ENCODE assay signal across 8 cellular contexts in the genomic region with DNA sequence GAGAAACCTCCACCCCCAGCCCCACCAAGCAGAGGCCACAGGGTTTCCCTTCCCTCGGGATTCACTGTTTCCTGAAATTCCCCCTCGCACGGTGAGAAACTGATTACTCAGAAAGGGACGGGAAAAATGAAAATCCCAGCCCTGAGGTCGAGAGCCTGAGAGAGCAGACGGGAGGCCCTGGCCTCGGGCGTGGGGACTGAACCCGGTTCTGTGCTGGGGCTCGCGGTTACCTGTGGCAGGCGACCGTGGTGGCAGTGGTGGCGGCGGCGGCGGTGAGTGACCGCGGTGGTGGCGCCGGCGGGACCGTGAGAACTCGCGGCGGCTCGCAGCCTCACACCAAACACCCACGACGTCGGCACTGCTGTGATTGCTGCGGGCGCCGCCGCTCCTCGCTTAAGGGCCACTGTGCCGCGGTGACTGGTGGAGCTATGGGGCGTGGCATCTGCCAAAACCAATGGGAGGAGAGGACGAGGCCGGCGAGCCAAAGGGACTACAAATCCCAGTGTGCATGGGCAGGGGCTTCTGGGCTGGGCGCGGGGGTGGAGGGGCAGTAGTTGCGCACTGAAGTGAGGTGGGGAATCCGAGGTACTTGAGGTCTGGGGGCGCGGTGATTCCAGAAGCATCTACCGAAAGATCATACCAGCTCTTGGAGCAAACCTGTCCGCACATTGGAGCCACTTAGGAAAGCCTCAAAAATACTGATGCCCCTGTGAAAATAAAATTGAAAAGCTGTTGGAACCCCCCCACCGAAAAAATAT.
DNase-seq lines count a peak whose midpoint lies in the region; ATAC-seq and TF ChIP-seq lines count a peak whose summit lies in the region.

A gene (minus strand): TSS at position 369 of the 758 bp plus-strand sequence. CDS start 15,841 bp downstream, outside the sequence.

- peak; percentile 80 for ATAC-seq in HG03439 (IDR thresholded peaks at IDR 0.05; ENCODE audit: unreplicated experiment)

- peak; percentile 62 for TF ChIP-seq POLR2A in GM19193 (IDR thresholded peaks at IDR 0.05; ENCODE audit: extremely low read depth, insufficient read depth, insufficient read length)

- DNase-seq in Ammon's horn (ENCODE audit: low spot score), result peak; percentile 99
- peak; percentile 85 for DNase-seq in NCI-H82 treated with DMSO at 0.1 percent for 48 hours (lab: John Stamatoyannopoulos, UW; ENCODE audit: unreplicated experiment)
- peak; percentile 75 for DNase-seq in activated T-cell treated with anti-CD3 and anti-CD28 coated beads for 48 hours (ENCODE audit: low read depth)
- peak; percentile 87 for DNase-seq in epidermal melanocyte (ENCODE audit: insufficient read length, low spot score)
- DNase-seq in midbrain (lab: John Stamatoyannopoulos, UW), result peak; percentile 97
- peak; percentile 61 to 73 for DNase-seq in stimulated activated CD8-positive, alpha-beta memory T cell treated with anti-CD3 and anti-CD28 coated beads, Interleukin-15, amount 100 ng/mL, for 4 hours (ENCODE audit: low read depth in 2 of 2)

Comparison
In these comparisons a context has a peak if more than half of its experiments do, and no peak if none do; other contexts are left out.
1. Peak in every context shown above with its lines: DNase-seq and ATAC-seq.